ENCODE assay signal across 8 cellular contexts in the genomic region with DNA sequence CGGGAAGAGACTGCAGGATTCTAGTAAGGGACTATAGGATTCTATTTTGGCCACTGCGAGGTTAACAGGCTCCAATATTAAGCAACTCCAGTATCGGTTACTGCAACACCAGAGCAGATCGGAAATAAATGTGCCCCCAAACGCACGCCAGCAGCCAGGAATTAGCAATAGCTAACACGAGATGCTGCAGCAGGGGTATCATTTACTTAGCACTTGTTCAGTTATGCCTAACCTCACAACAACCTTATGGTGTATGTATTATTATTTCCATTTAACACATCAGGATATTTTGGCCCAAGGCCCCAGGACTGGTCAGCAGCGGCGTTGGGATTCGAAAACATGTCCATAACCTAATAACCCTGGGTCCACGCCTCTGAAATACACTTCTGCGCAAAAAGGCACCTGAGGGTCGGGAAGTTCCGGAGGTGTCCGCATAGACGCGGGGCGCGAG. TPM values are rescaled to one million over a fixed set of nuclear protein-coding genes. Genes with fewer than 3 reads are reported as not detected.
DNase-seq lines count a peak whose midpoint lies in the region; ATAC-seq and TF ChIP-seq lines count a peak whose summit lies in the region.

No MANE protein-coding gene starts in this region.

- ATAC-seq in GM21381 (IDR thresholded peaks at IDR 0.05; ENCODE audit: unreplicated experiment) = peak; percentile 0
- ATAC-seq in psoas muscle = peak; percentile 60 to 79 (median 66)

- no peaks in the 10 kb centered on the region for H3K9me3 ChIP-seq in CD4-positive, alpha-beta memory T cell (ENCODE audit: control insufficient read depth in 1 of 2, low read length in 2 of 2)
- no peaks in the 10 kb centered on the region for H3K9me3 ChIP-seq in MM.1S (replicated peaks; ENCODE audit: insufficient read depth, low read length)
- H3K9me3 ChIP-seq in left ventricle myocardium inferior (replicated peaks) = no peaks in the 10 kb centered on the region
- H3K9me3 ChIP-seq in psoas muscle = no peaks in the 10 kb centered on the region

- H3K27me3 Mint-ChIP-seq in CD4-positive, alpha-beta memory T cell = no peaks in the 10 kb centered on the region
- H3K27me3 Mint-ChIP-seq in activated T-helper 2 cell treated with anti-CD3 and anti-CD28 coated beads, Interferon-gamma antibody, Interleukin-2, Interleukin-4, amounts not matched to agents 10 μg/mL and 5 μg/mL and 100 μg/mL, durations not matched to agents 14 hours and 24 hours and 36 hours (ENCODE audit: low read depth) = no peaks in the 10 kb centered on the region

- peaks cover 0 to 7% (median 0%) of the 10 kb centered on the region in 8 donors for H3K9me3 Mint-ChIP-seq in CD4-positive, alpha-beta memory T cell
- H3K9me3 Mint-ChIP-seq in activated T-helper 2 cell treated with anti-CD3 and anti-CD28 coated beads, Interferon-gamma antibody, Interleukin-2, Interleukin-4, amounts not matched to agents 10 μg/mL and 5 μg/mL and 100 μg/mL, durations not matched to agents 14 hours and 24 hours and 36 hours = no peaks in the 10 kb centered on the region

- 0% methylated on average over 19 of the region's 19 CpGs for WGBS in psoas muscle, 3 donors

- H3K9ac ChIP-seq in MM.1S (ENCODE audit: low read length) = peak overlapping the region; percentile 73

- peak in 2 of 5 donors; percentile 12 to 61 for DNase-seq in CD4-positive, alpha-beta memory T cell
- DNase-seq in MM.1S (no peak), left ventricle myocardium inferior (no peak), psoas muscle (peak; percentile 41 to 74), germinal center (ENCODE audit: low spot score) (no peak), NCI-H2107 treated with DMSO at 0.1 percent for 48 hours (lab: John Stamatoyannopoulos, UW; ENCODE audit: unreplicated experiment) (no peak)
- no peak for DNase-seq in activated T-helper 2 cell treated with anti-CD3 and anti-CD28 coated beads, Interferon-gamma antibody, Interleukin-2, Interleukin-4, amounts not matched to agents 10 μg/mL and 5 μg/mL and 100 μg/mL, durations not matched to agents 14 hours and 24 hours and 36 hours (ENCODE audit: low spot score)

- CTCF ChIA-PET in CD4-positive, alpha-beta memory T cell (lab: Charles Lee; ENCODE audit: partially characterized antibody) = interaction anchor here (1.0 to 2.4 kb wide), 3 partner anchors 51 to 240 kb away, joined by 3 to 17 read pairs (median 4); a partner anchor contains a TSS

- H3K4me2 ChIP-seq in MM.1S (ENCODE audit: low read depth, low read length) = peak overlapping the region; percentile 95

- H2AFZ ChIP-seq in MM.1S (ENCODE audit: low read length) = peak overlapping the region; percentile 70

- POLR2A ChIA-PET in CD4-positive, alpha-beta memory T cell (lab: Charles Lee; ENCODE audit: partially characterized antibody) = interaction anchor here (0.7 to 2.3 kb wide), 11 partner anchors 9 to 239 kb away, joined by 3 to 19 read pairs (median 4); a partner anchor contains a TSS

- peak overlapping the region; percentile 76 for H3K27ac ChIP-seq in CD4-positive, alpha-beta memory T cell (ENCODE audit: low read depth, low read length)
- H3K27ac ChIP-seq in MM.1S (ENCODE audit: low read length) (peak overlapping the region; percentile 15; the same call in 1 of the 2 replicates), left ventricle myocardium inferior (replicated peaks) (peak overlapping the region; percentile 99), psoas muscle (peak overlapping the region; percentile 94)

- no peaks in the 10 kb centered on the region for H4K20me1 ChIP-seq in MM.1S (ENCODE audit: insufficient read depth, low read length)

- no peaks in the 10 kb centered on the region for H3K9me2 ChIP-seq in MM.1S (replicated peaks; ENCODE audit: insufficient read depth, low read length)

- H3K4me3 Mint-ChIP-seq in CD4-positive, alpha-beta memory T cell = peak overlapping the region; percentile 90 to 95 (median 92)
- peak overlapping the region; percentile 95 for H3K4me3 Mint-ChIP-seq in activated T-helper 2 cell treated with anti-CD3 and anti-CD28 coated beads, Interferon-gamma antibody, Interleukin-2, Interleukin-4, amounts not matched to agents 10 μg/mL and 5 μg/mL and 100 μg/mL, durations not matched to agents 14 hours and 24 hours and 36 hours (ENCODE audit: low read depth)

- peaks cover 21% of the 10 kb centered on the region for H3K4me1 ChIP-seq in CD4-positive, alpha-beta memory T cell (ENCODE audit: insufficient read depth, low read length)
- H3K4me1 ChIP-seq in MM.1S (ENCODE audit: low read length) (peaks cover 9% of the 10 kb centered on the region; the same call in 1 of the 2 replicates), left ventricle myocardium inferior (peaks cover 28% of the 10 kb centered on the region), psoas muscle (peaks cover 11% of the 10 kb centered on the region)

- H3K27ac Mint-ChIP-seq in CD4-positive, alpha-beta memory T cell = peak overlapping the region; percentile 83 to 97 (median 93)
- H3K27ac Mint-ChIP-seq in activated T-helper 2 cell treated with anti-CD3 and anti-CD28 coated beads, Interferon-gamma antibody, Interleukin-2, Interleukin-4, amounts not matched to agents 10 μg/mL and 5 μg/mL and 100 μg/mL, durations not matched to agents 14 hours and 24 hours and 36 hours = peak overlapping the region; percentile 89

- H3F3A ChIP-seq in MM.1S (ENCODE audit: insufficient read depth, low read length) = peaks cover 8% of the 10 kb centered on the region; the same call in 1 of the 2 replicates

- intact Hi-C loops in CD4-positive, alpha-beta memory T cell (cut with micrococcal nuclease) = loop anchor here (1.0 to 10.0 kb wide), 6 partner anchors 19 to 239 kb away; a partner anchor contains a TSS
- intact Hi-C loops in activated T-helper 2 cell treated with anti-CD3 and anti-CD28 coated beads, Interferon-gamma antibody, Interleukin-2, Interleukin-4, amounts not matched to agents 10 μg/mL and 5 μg/mL and 100 μg/mL, durations not matched to agents 14 hours and 24 hours and 36 hours (cut with micrococcal nuclease) = loop anchor here (1.0 to 10.0 kb wide), 6 partner anchors 53 to 647 kb away; a partner anchor contains a TSS
- intact Hi-C loops in left ventricle myocardium inferior (cut with micrococcal nuclease) = no loop called here
- intact Hi-C loops in psoas muscle (cut with DNase I) = loop anchor here (1.0 to 10.0 kb wide), 5 partner anchors 56 to 229 kb away; a partner anchor contains a TSS

- peaks cover 22 to 42% (median 34%) of the 10 kb centered on the region in 4 donors for H3K4me1 Mint-ChIP-seq in CD4-positive, alpha-beta memory T cell
- peaks cover 16% of the 10 kb centered on the region for H3K4me1 Mint-ChIP-seq in activated T-helper 2 cell treated with anti-CD3 and anti-CD28 coated beads, Interferon-gamma antibody, Interleukin-2, Interleukin-4, amounts not matched to agents 10 μg/mL and 5 μg/mL and 100 μg/mL, durations not matched to agents 14 hours and 24 hours and 36 hours (ENCODE audit: low read depth)

- peaks cover 43% of the 10 kb centered on the region for H3K79me2 ChIP-seq in MM.1S (ENCODE audit: low read length)

- no peaks in the 10 kb centered on the region for H3K36me3 ChIP-seq in CD4-positive, alpha-beta memory T cell (ENCODE audit: insufficient read depth, low read length)
- H3K36me3 ChIP-seq in MM.1S (replicated peaks; ENCODE audit: insufficient read depth, low read length) (no peaks in the 10 kb centered on the region), left ventricle myocardium inferior (no peaks in the 10 kb centered on the region), psoas muscle (ENCODE audit: insufficient read depth in 1 of 2, low read depth in 1 of 2) (no peaks in the 10 kb centered on the region)

- no peak for TF ChIP-seq CTCF in MM.1S (IDR thresholded peaks at IDR 0.05; ENCODE audit: low read length)
- no peak for TF ChIP-seq CTCF in left ventricle myocardium inferior (IDR thresholded peaks at IDR 0.05; ENCODE audit: borderline replicate concordance)
- TF ChIP-seq CTCF in psoas muscle (IDR thresholded peaks at IDR 0.05) = no peak

- no peaks in the 10 kb centered on the region for H3K27me3 ChIP-seq in CD4-positive, alpha-beta memory T cell (ENCODE audit: insufficient read depth, low read length)
- H3K27me3 ChIP-seq in MM.1S (replicated peaks; ENCODE audit: insufficient read depth, low read length) = no peaks in the 10 kb centered on the region
- no peaks in the 10 kb centered on the region for H3K27me3 ChIP-seq in left ventricle myocardium inferior (ENCODE audit: low read depth)
- no peaks in the 10 kb centered on the region for H3K27me3 ChIP-seq in psoas muscle (ENCODE audit: insufficient read depth in 3 of 3, low read length in 2 of 3)

- peaks cover 10 to 18% of the 10 kb centered on the region in 2 donors for H3K36me3 Mint-ChIP-seq in CD4-positive, alpha-beta memory T cell
- peaks cover 22% of the 10 kb centered on the region for H3K36me3 Mint-ChIP-seq in activated T-helper 2 cell treated with anti-CD3 and anti-CD28 coated beads, Interferon-gamma antibody, Interleukin-2, Interleukin-4, amounts not matched to agents 10 μg/mL and 5 μg/mL and 100 μg/mL, durations not matched to agents 14 hours and 24 hours and 36 hours (ENCODE audit: low read depth)

- H3K4me3 ChIP-seq in CD4-positive, alpha-beta memory T cell (ENCODE audit: low read length in 2 of 2) = peak overlapping the region; percentile 55 to 76
- H3K4me3 ChIP-seq in MM.1S (ENCODE audit: low read length) (peak overlapping the region; percentile 75), left ventricle myocardium inferior (peak overlapping the region; percentile 92), psoas muscle (peak overlapping the region; percentile 94)

RNA-seq across cellular contexts. Expression of a gene that starts 0.8 kb away (rescaled TPM):
- 10 to 100 TPM; 44.8 to 52.1 TPM for total RNA-seq in CD4-positive, alpha-beta memory T cell
- polyA plus RNA-seq in CD4-positive, alpha-beta memory T cell = 10 to 100 TPM; 14.4 to 23.9 TPM
- 19.2 and 20.3 TPM in 2 replicates for total RNA-seq in activated T-helper 2 cell treated with anti-CD3 and anti-CD28 coated beads, Interferon-gamma antibody, Interleukin-2, Interleukin-4, amounts not matched to agents 10 μg/mL and 5 μg/mL and 100 μg/mL, durations not matched to agents 14 hours and 24 hours and 36 hours
- 31.5 TPM for total RNA-seq in left ventricle myocardium inferior
- total RNA-seq in psoas muscle = 10 to 100 TPM; 14.6 to 46.3 (median 24.5) TPM
- 10 to 100 TPM in 2 of 3 donors, 1 to 10 TPM in 1; 5.8 to 39.1 (median 18.1) TPM for polyA plus RNA-seq in psoas muscle

Comparison
In these comparisons a context has a peak if more than half of its experiments do, and no peak if none do; other contexts are left out.
1. DNase-seq: peak in psoas muscle (2 of 2); none in MM.1S (single experiment), activated T-helper 2 cell treated with anti-CD3 and anti-CD28 coated beads, Interferon-gamma antibody, Interleukin-2, Interleukin-4, amounts not matched to agents 10 μg/mL and 5 μg/mL and 100 μg/mL, durations not matched to agents 14 hours and 24 hours and 36 hours (single experiment), left ventricle myocardium inferior (single experiment), germinal center (single experiment) and NCI-H2107 treated with DMSO at 0.1 percent for 48 hours (single experiment).
2. H3K27ac ChIP-seq: peak in every context shown above with its lines; median percentile 99 in left ventricle myocardium inferior; 94 in psoas muscle; 76 in CD4-positive, alpha-beta memory T cell; 15 in MM.1S.
3. Peak in every context shown above with its lines, with median percentiles within 50 percentile points of each other: H3K4me3 ChIP-seq.